ENCODE assay signal across 25 cellular contexts in genomic region chr1:41328011-41328615, GRCh38. TPM values are rescaled to one million over a fixed set of nuclear protein-coding genes. Genes with fewer than 3 reads are reported as not detected.
"Had no signal": no experiment of that assay in that cellular context is flagged by ENCODE, and none has a peak within 500 bp of the region (broad histone marks: within the 10 kb centered on the region; RNA-seq: fewer than 3 reads in every experiment).

No MANE protein-coding gene starts in this region.

- ATAC-seq: activated naive CD8-positive, alpha-beta T cell treated with anti-CD3 and anti-CD28 coated beads, Interleukin-2, amount 50 U/mL, for 24 hours; effector memory CD8-positive, alpha-beta T cell; left colon; naive thymus-derived CD4-positive, alpha-beta T cell; sciatic nerve had no signal

- FAIRE-seq: kidney, small intestine had no signal

- DNase-seq: activated CD4-positive, alpha-beta T cell treated with anti-CD3 and anti-CD28 coated beads for 4 hours; activated CD4-positive, alpha-beta T cell treated with anti-CD3 and anti-CD28 coated beads, Interleukin-2, amount 50 U/mL, for 4 hours; activated naive CD8-positive, alpha-beta T cell treated with anti-CD3 and anti-CD28 coated beads, Interleukin-2, amount 50 U/mL, for 24 hours; activated T-cell treated with anti-CD3 and anti-CD28 coated beads, Interleukin-2, amount 50 U/mL, for 48 hours; amygdala; caudate nucleus; cortex of kidney; effector memory CD8-positive, alpha-beta T cell; foreskin fibroblast; hippocampal formation; immature natural killer cell; kidney; left colon; mammary epithelial cell; naive thymus-derived CD4-positive, alpha-beta T cell; small intestine; stimulated activated CD4-positive, alpha-beta T cell treated with anti-CD3 and anti-CD28 coated beads, Interleukin-4, amount 100 ng/mL, for 24 hours; trophoblast cell; uterus had no signal

- H3K4me3 ChIP-seq: neural progenitor cell, thoracic aorta, uterus had no signal

- H3K36me3 ChIP-seq: neural progenitor cell, thoracic aorta, uterus had no signal

- H3K27me3 ChIP-seq: neural progenitor cell, uterus had no signal

- H3K4me1 ChIP-seq: uterus had no signal

- H3K27ac ChIP-seq: neural progenitor cell, thoracic aorta, uterus had no signal

- H3K9me3 ChIP-seq: thoracic aorta, uterus had no signal

RNA-seq across cellular contexts. Expression of gene FOXO6, which starts 33.1 kb away (rescaled TPM):
- total RNA-seq: osteoblast; subcutaneous adipose tissue; T-helper 1 cell treated with Interleukin-12 subunit alpha and Interleukin-12 subunit beta and Interleukin-4 antibody, amounts not matched to agents 30 ng/mL and 1 ng/mL, for 36 hours had no signal
